Comparison of ENCODE assay signal across 27 cellular contexts in genomic region chr5:154603485-154603884, GRCh38.
DNase-seq lines count a peak whose midpoint lies in the region; ATAC-seq, FAIRE-seq and TF ChIP-seq lines count a peak whose summit lies in the region.
"Had no signal": no experiment of that assay in that cellular context is flagged by ENCODE, and none has a peak within 500 bp of the region (broad histone marks: within the 10 kb centered on the region; RNA-seq: fewer than 3 reads in every experiment).

No MANE protein-coding gene starts in this region.

- H3K4me3 ChIP-seq in cardiac muscle cell = no peak overlapping the region
- no peak overlapping the region for H3K4me3 ChIP-seq in K562
- no peak overlapping the region for H3K4me3 ChIP-seq in neural progenitor cell
- H3K4me3 ChIP-seq: GM23248, SK-N-MC had no signal

- H3K4me1 ChIP-seq in cardiac muscle cell (ENCODE audit: low read depth) (peaks cover 18% of the 10 kb centered on the region), K562 (replicated peaks in 1 of 2; ENCODE audit: control insufficient read depth in 2 of 2, insufficient read depth in 2 of 2, low read length in 2 of 2) (peaks cover 0 to 4% of the 10 kb centered on the region in 2 experiments; a peak in 1 of 5 replicates), neural progenitor cell (peaks cover 7% of the 10 kb centered on the region)

- TF ChIP-seq RAD21 in K562 (CRISPR knock-in tag; conservative IDR thresholded peaks at IDR 0.05 in 1 of 2, IDR thresholded peaks at IDR 0.05 in 1 of 2) = no peak

- H3K4me1 Mint-ChIP-seq in neural progenitor cell = peaks cover 1% of the 10 kb centered on the region

- TF ChIP-seq CTCF in cardiac muscle cell (IDR thresholded peaks at IDR 0.05; ENCODE audit: low read depth, low read length) (no peak), K562 (IDR thresholded peaks at IDR 0.05 in 2 of 3, conservative IDR thresholded peaks at IDR 0.05 in 1 of 3; ENCODE audit: insufficient read depth in 2 of 3, low read depth in 1 of 3, low read length in 3 of 3) (no peak), neural progenitor cell (IDR thresholded peaks at IDR 0.05) (no peak)

- no peak for DNase-seq in cardiac muscle cell (ENCODE audit: low read depth in 1 of 2, low spot score in 1 of 2)
- no peak for DNase-seq in left cardiac atrium
- no peak for DNase-seq in K562 (ENCODE audit: extremely low read depth in 1 of 4, low spot score in 3 of 4)
- DNase-seq in neural progenitor cell (ENCODE audit: low spot score) = no peak
- DNase-seq in SHP77 (lab: John Stamatoyannopoulos, UW) = no peak
- no peak for DNase-seq in NCI-H69 (lab: John Stamatoyannopoulos, UW)
- DNase-seq in NCI-H2171 (lab: John Stamatoyannopoulos, UW) = no peak
- DNase-seq: ACHN, DMS153, DND-41, KBM-7, MV-4-11, NCI-H1105 treated with DMSO at 0.1 percent for 48 hours, NCI-H146, NCI-H1930, NCI-H2107, NCI-H446, NCI-H524 treated with DMSO at 0.1 percent for 48 hours, RPMI8226 had no signal

- H3K9me3 ChIP-seq in cardiac muscle cell (ENCODE audit: low read depth) (no peaks in the 10 kb centered on the region), K562 (replicated peaks; ENCODE audit: control insufficient read depth, insufficient read depth, low read depth, low read length) (no peaks in the 10 kb centered on the region), neural progenitor cell (ENCODE audit: low read depth) (no peaks in the 10 kb centered on the region)
- H3K9me3 ChIP-seq: BE2C had no signal

- H3K4me2 ChIP-seq in K562 (ENCODE audit: insufficient read depth, low read length) = no peak overlapping the region
- H3K4me2 ChIP-seq in neural progenitor cell = no peak overlapping the region

- no peaks in the 10 kb centered on the region for H3K79me2 ChIP-seq in K562 (ENCODE audit: control insufficient read depth, insufficient read depth, low read length)
- no peaks in the 10 kb centered on the region for H3K79me2 ChIP-seq in neural progenitor cell (ENCODE audit: low read depth)

- H4K20me1 ChIP-seq in K562 (replicated peaks; ENCODE audit: control insufficient read depth, insufficient read depth, low read length) (0 out of 2 replicates have a peak, but pooled peaks cover 3% of the 10 kb centered on the region), neural progenitor cell (ENCODE audit: low read depth) (no peaks in the 10 kb centered on the region)

- peaks cover 3% of the 10 kb centered on the region for H3F3A ChIP-seq in neural progenitor cell (ENCODE audit: low read depth)

- ATAC-seq in left cardiac atrium = no peak
- ATAC-seq in K562 = no peak
- ATAC-seq in HG03469 (IDR thresholded peaks at IDR 0.05; ENCODE audit: unreplicated experiment) = no peak

- H2AFZ ChIP-seq in K562 (ENCODE audit: low read depth, low read length) (no peak overlapping the region), neural progenitor cell (replicated peaks) (peak overlapping the region; percentile 35)

- H3K27ac Mint-ChIP-seq in neural progenitor cell = no peak overlapping the region
- H3K27ac Mint-ChIP-seq: H9, HFFc6 had no signal

- no TSS peak for BruUV-seq in K562 (replicated peaks; lab: Mats Ljungman, UMichigan)

- 0% methylated on average over 1 of the region's 1 CpG for WGBS in K562 (ENCODE audit: insufficient coverage, low coverage, missing lambda C conversion rate)

- H3K9me1 ChIP-seq in K562 (ENCODE audit: control insufficient read depth, insufficient read depth, low read length) = no peaks in the 10 kb centered on the region

- H3K36me3 ChIP-seq in cardiac muscle cell = no peaks in the 10 kb centered on the region
- no peaks in the 10 kb centered on the region for H3K36me3 ChIP-seq in K562 (ENCODE audit: control insufficient read depth, insufficient read depth, low read length)
- no peaks in the 10 kb centered on the region for H3K36me3 ChIP-seq in neural progenitor cell
- H3K36me3 ChIP-seq: BE2C had no signal

- TF ChIP-seq EP300 in K562 (IDR thresholded peaks at IDR 0.05; ENCODE audit: low read length) = no peak

- H3K9me3 Mint-ChIP-seq in neural progenitor cell = no peaks in the 10 kb centered on the region
- H3K9me3 Mint-ChIP-seq: H9, HFFc6 had no signal

- H3K9ac ChIP-seq in K562 (ENCODE audit: insufficient read depth in 1 of 2, low read depth in 2 of 2, low read length in 2 of 2) (no peak overlapping the region), neural progenitor cell (no peak overlapping the region)
- H3K9ac ChIP-seq: GM23248 had no signal

- POLR2A ChIA-PET in K562 (lab: Yijun Ruan, JAX) = interaction anchor here (0.6 kb wide), 3 partner anchors 12 to 638 kb away, joined by 3 read pairs; no protein-coding TSS in a partner anchor

- TF ChIP-seq POLR2A in K562 (conservative IDR thresholded peaks at IDR 0.05) = no peak

- CTCF ChIA-PET in K562 (lab: Yijun Ruan, JAX; ENCODE audit: low intra/inter-chr PET ratio) = no interaction called here

- peaks cover 19% of the 10 kb centered on the region for H3K27me3 Mint-ChIP-seq in neural progenitor cell (ENCODE audit: insufficient read depth, low read depth)

- in situ Hi-C loops in K562 (cut with MboI) = loop anchor here (10.0 kb wide), 2 partner anchors 529 to 639 kb away; no protein-coding TSS in a partner anchor

- H3K27me3 ChIP-seq in cardiac muscle cell (no peaks in the 10 kb centered on the region), K562 (ENCODE audit: control insufficient read depth in 2 of 2, insufficient read depth in 2 of 2, low read length in 2 of 2) (peaks cover 14 to 31% of the 10 kb centered on the region in 2 experiments; a peak in 4 of 5 replicates), neural progenitor cell (peaks cover 28% of the 10 kb centered on the region)
- H3K27me3 ChIP-seq: BE2C had no signal

- no peak for FAIRE-seq in K562 (lab: Jason Lieb, UNC)

- H3K4me3 Mint-ChIP-seq in neural progenitor cell = no peak overlapping the region

- intact Hi-C loops in left cardiac atrium (cut with DNase I) = no loop called here
- intact Hi-C loops in K562 (cut with micrococcal nuclease) = no loop called here

- no peaks in the 10 kb centered on the region for H3K36me3 Mint-ChIP-seq in neural progenitor cell

- H3K27ac ChIP-seq in cardiac muscle cell = peak overlapping the region; percentile 47
- H3K27ac ChIP-seq in K562 (ENCODE audit: extremely low read depth, low read depth, low read length) = no peak overlapping the region
- no peak overlapping the region for H3K27ac ChIP-seq in neural progenitor cell
- H3K27ac ChIP-seq: 22Rv1, GM23248, HL-60, SK-N-MC had no signal

TF ChIP-seq in K562, 482 proteins besides CTCF, POLR2A, EP300 and RAD21:
- peak; percentile 20 for TF ChIP-seq ZFP36 (IDR thresholded peaks at IDR 0.05; ENCODE audit: low read depth, low read length, partially characterized antibody)
- peak; percentile 31; the same call in 1 of the 2 replicates for TF ChIP-seq ZNF316 (IDR thresholded peaks at IDR 0.05)
- TF ChIP-seq RBM25 (IDR thresholded peaks at IDR 0.05; ENCODE audit: low read depth, low read length, severe bottlenecking) = peak; percentile 94
- no peak for TF ChIP-seq STAG1 (CRISPR knock-in tag; IDR thresholded peaks at IDR 0.05; ENCODE audit: borderline replicate concordance)
- TF ChIP-seq ELF4 (CRISPR knock-in tag; IDR thresholded peaks at IDR 0.05) = no peak
- TF ChIP-seq BCOR (IDR thresholded peaks at IDR 0.05) = 0 out of 2 replicates have a peak, but pooled peaks have one; percentile 18
